ENCODE assay signal across 20 cellular contexts in the genomic region with DNA sequence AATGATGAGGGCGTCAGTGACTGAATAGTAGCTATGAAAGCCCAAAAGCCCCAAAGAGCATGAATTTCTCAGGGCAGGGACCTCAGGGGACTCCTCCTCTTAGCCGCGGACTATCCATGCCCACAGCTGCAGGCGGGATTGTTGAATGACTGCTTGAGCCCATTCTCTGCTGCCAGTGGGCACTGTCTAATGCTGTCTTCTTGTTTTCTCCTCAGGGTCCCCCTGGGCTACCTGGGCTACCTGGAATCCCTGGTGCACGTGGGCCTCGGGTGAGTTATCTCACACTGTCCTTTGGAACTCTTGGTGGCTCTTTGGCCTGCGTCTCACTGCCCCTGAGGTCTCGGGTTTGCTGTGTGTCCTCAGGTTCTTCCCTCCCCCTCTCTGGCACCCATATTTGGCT. TPM values are rescaled to one million over a fixed set of nuclear protein-coding genes. Genes with fewer than 3 reads are reported as not detected.
DNase-seq lines count a peak whose midpoint lies in the region; ATAC-seq and TF ChIP-seq lines count a peak whose summit lies in the region.
"Had no signal": no experiment of that assay in that cellular context is flagged by ENCODE, and none has a peak within 500 bp of the region (broad histone marks: within the 10 kb centered on the region; RNA-seq: fewer than 3 reads in every experiment).

No MANE protein-coding gene starts in this region.

- peak overlapping the region; percentile 54 for H3K4me3 ChIP-seq in BLaER1
- H3K4me3 ChIP-seq in PC-3 (ENCODE audit: low read length): no peak overlapping the region
- H3K4me3 ChIP-seq in right lobe of liver: no peak overlapping the region
- H3K4me3 ChIP-seq in skeletal muscle tissue (ENCODE audit: low read length in 3 of 3): no peak overlapping the region
- H3K4me3 ChIP-seq in stomach: no peak overlapping the region
- H3K4me3 ChIP-seq: GM23338 had no signal

- DNase-seq in PC-3: no peak
- DNase-seq in right lobe of liver: peak in 1 of 3 donors; percentile 36
- no peak for DNase-seq in stimulated activated naive CD4-positive, alpha-beta T cell treated with Interleukin-2 at 50 U/mL for 16 hours (lab: John Stamatoyannopoulos, UW)
- no peak for DNase-seq in mucosa of gallbladder (ENCODE audit: low spot score)
- DNase-seq in stomach: no peak
- DNase-seq in activated CD4-positive, CD25-positive, alpha-beta regulatory T cell treated with anti-CD3 and anti-CD28 coated beads, Interleukin-2, amount 50 U/mL, for 72 hours: no peak
- DNase-seq: activated CD4-positive, alpha-beta T cell treated with anti-CD3 and anti-CD28 coated beads, Interleukin-2, amount 50 U/mL, for 1 hour; activated naive CD8-positive, alpha-beta T cell treated with anti-CD3 and anti-CD28 coated beads, Interleukin-2, amount 50 U/mL, for 24 hours; CD4-positive, alpha-beta T cell; GF-D8; hypothalamus; KG1; NCI-H187; NCI-H2227 treated with DMSO at 0.1 percent for 48 hours; NCI-H774; substantia nigra had no signal

- H3K9me3 ChIP-seq in BLaER1 (no peaks in the 10 kb centered on the region), PC-3 (ENCODE audit: low read length) (no peaks in the 10 kb centered on the region), right lobe of liver (no peaks in the 10 kb centered on the region), skeletal muscle tissue (ENCODE audit: control insufficient read depth in 3 of 3, low read length in 3 of 3) (no peaks in the 10 kb centered on the region), stomach (no peaks in the 10 kb centered on the region)

- H3K79me2 ChIP-seq in PC-3 (ENCODE audit: low read length): no peaks in the 10 kb centered on the region

- no peak for TF ChIP-seq EP300 in stomach (IDR thresholded peaks at IDR 0.05)

- no peaks in the 10 kb centered on the region for H3F3A ChIP-seq in PC-3 (ENCODE audit: low read length, unreplicated experiment)

- no peak overlapping the region for H2AFZ ChIP-seq in PC-3 (ENCODE audit: low read length)
- H2AFZ ChIP-seq: GM23338 had no signal

- peak overlapping the region; percentile 83 for H3K27ac ChIP-seq in BLaER1
- H3K27ac ChIP-seq in PC-3 (ENCODE audit: low read length): peak overlapping the region; percentile 7; the same call in 1 of the 2 replicates
- peak overlapping the region in 2 of 3 donors; percentile 25 to 80 for H3K27ac ChIP-seq in right lobe of liver
- peak overlapping the region; percentile 76 for H3K27ac ChIP-seq in skeletal muscle tissue (ENCODE audit: low read depth, low read length)
- H3K27ac ChIP-seq in stomach: peak overlapping the region in 2 of 5 donors; percentile 3 to 49

- H3K36me3 ChIP-seq in BLaER1 (peaks cover 30% of the 10 kb centered on the region), PC-3 (ENCODE audit: low read depth, low read length) (no peaks in the 10 kb centered on the region), right lobe of liver (no peaks in the 10 kb centered on the region), skeletal muscle tissue (ENCODE audit: control insufficient read depth in 3 of 3, insufficient read depth in 3 of 3, low read length in 3 of 3) (no peaks in the 10 kb centered on the region), stomach (no peaks in the 10 kb centered on the region)

- peaks cover 18% of the 10 kb centered on the region; the same call in 1 of the 2 replicates for H4K20me1 ChIP-seq in BLaER1
- no peaks in the 10 kb centered on the region for H4K20me1 ChIP-seq in PC-3 (ENCODE audit: low read length)

- TF ChIP-seq POLR2A in right lobe of liver (IDR thresholded peaks at IDR 0.05): no peak
- TF ChIP-seq POLR2A in stomach (IDR thresholded peaks at IDR 0.05): no peak

- peak overlapping the region; percentile 93 for H3K4me2 ChIP-seq in BLaER1
- peak overlapping the region; percentile 26 for H3K4me2 ChIP-seq in PC-3 (ENCODE audit: low read length)
- H3K4me2 ChIP-seq: GM23338 had no signal

- 48% methylated on average over 3 of the region's 8 CpGs for WGBS in right lobe of liver (ENCODE audit: insufficient coverage, low coverage, low lambda C conversion rate, missing lambda C conversion rate)
- WGBS in stomach, 5 donors: 82 to 92% (median 87%) methylated on average over 8 of the region's 8 CpGs

- no peak for TF ChIP-seq CTCF in PC-3 (conservative IDR thresholded peaks at IDR 0.05; ENCODE audit: low read depth, low read length)
- no peak for TF ChIP-seq CTCF in right lobe of liver (IDR thresholded peaks at IDR 0.05)
- TF ChIP-seq CTCF in stomach (IDR thresholded peaks at IDR 0.05): no peak

- intact Hi-C loops in PC-3 (cut with micrococcal nuclease): no loop called here
- intact Hi-C loops in right lobe of liver (cut with DNase I): no loop called here
- intact Hi-C loops in stomach (cut with DNase I; ENCODE audit: low total_unique reads): no loop called here

- POLR2A ChIA-PET in PC-3 (lab: Charles Lee; ENCODE audit: unreplicated experiment): no interaction called here

- peak; percentile 25 for ATAC-seq in PC-3
- no peak for ATAC-seq in right lobe of liver
- ATAC-seq: activated naive CD8-positive, alpha-beta T cell treated with anti-CD3 and anti-CD28 coated beads, Interleukin-2, amount 50 U/mL, for 24 hours; GM23338; natural killer cell treated with Interleukin-12 subunit alpha and Interleukin-12 subunit beta and Interleukin-15 and Interleukin-18, amount 100 ng/mL, for 72 hours had no signal

- no peaks in the 10 kb centered on the region for H3K27me3 ChIP-seq in BLaER1
- H3K27me3 ChIP-seq in PC-3 (ENCODE audit: low read length): no peaks in the 10 kb centered on the region
- no peaks in the 10 kb centered on the region for H3K27me3 ChIP-seq in right lobe of liver
- no peaks in the 10 kb centered on the region for H3K27me3 ChIP-seq in skeletal muscle tissue (ENCODE audit: control insufficient read depth in 3 of 3, insufficient read depth in 3 of 3, low read length in 3 of 3)
- no peaks in the 10 kb centered on the region for H3K27me3 ChIP-seq in stomach

- H3K9me2 ChIP-seq in PC-3 (replicated peaks; ENCODE audit: low read length): no peaks in the 10 kb centered on the region

- peak overlapping the region; percentile 61 for H3K9ac ChIP-seq in BLaER1
- H3K9ac ChIP-seq in PC-3 (ENCODE audit: low read length): no peak overlapping the region
- H3K9ac ChIP-seq in skeletal muscle tissue (ENCODE audit: low read depth in 1 of 3, low read length in 3 of 3): peak overlapping the region; percentile 19 to 74 (median 57)

- H3K4me1 ChIP-seq in BLaER1 (peaks cover 87% of the 10 kb centered on the region), PC-3 (ENCODE audit: insufficient read depth, low read length) (peaks cover 12% of the 10 kb centered on the region), right lobe of liver (peaks cover 0 to 78% (median 34%) of the 10 kb centered on the region in 4 donors), skeletal muscle tissue (ENCODE audit: control insufficient read depth in 3 of 3, insufficient read depth in 3 of 3, low read length in 3 of 3) (peaks cover 76 to 87% (median 78%) of the 10 kb centered on the region in 3 donors), stomach (peaks cover 7 to 67% (median 35%) of the 10 kb centered on the region in 4 donors)

- CTCF ChIA-PET in PC-3 (lab: Charles Lee): no interaction called here

- no TSS peak for BruUV-seq in PC-3 (replicated peaks; lab: Mats Ljungman, UMichigan)

RNA-seq across cellular contexts. Expression of a gene that starts 22.7 kb away (rescaled TPM):
- total RNA-seq in PC-3 (2014; rRNA removed) (4.3 and 11.4 TPM in 2 replicates), right lobe of liver (10 to 100 TPM; 11.8 to 51.9 (median 29.3) TPM), skeletal muscle tissue (8.9 TPM), mucosa of gallbladder (41.1 TPM), stomach (10 to 100 TPM in 3 of 5 donors, 1 to 10 TPM in 2; 2.9 to 26.3 (median 21.1) TPM)
- polyA plus RNA-seq in stomach: 1 to 10 TPM; 3.4 to 7.1 (median 5.6) TPM
